ENCODE assay signal across 8 cellular contexts in genomic region chr22:38214248-38215056, GRCh38. TPM values are rescaled to one million over a fixed set of nuclear protein-coding genes. Genes with fewer than 3 reads are reported as not detected.
A peak's percentile ranks its signal among the peaks of the same experiment; 100 is the strongest.
DNase-seq lines count a peak whose midpoint lies in the region; ATAC-seq, FAIRE-seq and TF ChIP-seq lines count a peak whose summit lies in the region.

No MANE protein-coding gene starts in this region.

- peak overlapping the region; percentile 48 for H3K4me2 ChIP-seq in OCI-LY1 (ENCODE audit: low read length)

- ATAC-seq in left cardiac atrium = peak; percentile 53 to 66

- H3K36me3 ChIP-seq in OCI-LY1 (ENCODE audit: insufficient read depth, low read length) = no peaks in the 10 kb centered on the region
- peaks cover 0 to 5% (median 0%) of the 10 kb centered on the region in 4 donors for H3K36me3 ChIP-seq in sigmoid colon

- DNase-seq in GM12891 (ENCODE audit: insufficient read length, low spot score) (peak; percentile 66), left cardiac atrium (peak; percentile 81), sigmoid colon (peak; percentile 83), ureter (ENCODE audit: low spot score) (no peak), NCI-H2107 treated with DMSO at 0.1 percent for 48 hours (lab: John Stamatoyannopoulos, UW; ENCODE audit: unreplicated experiment) (no peak), NCI-H446 treated with DMSO at 0.1 percent for 48 hours (lab: John Stamatoyannopoulos, UW) (no peak)
- peak; percentile 65 for DNase-seq in activated naive CD4-positive, alpha-beta T cell treated with anti-CD3 and anti-CD28 coated beads for 36 hours

- no peak for TF ChIP-seq EP300 in sigmoid colon (IDR thresholded peaks at IDR 0.05)

- no peak overlapping the region for H3K27ac Mint-ChIP-seq in activated naive CD4-positive, alpha-beta T cell treated with anti-CD3 and anti-CD28 coated beads for 36 hours

- peaks cover 6% of the 10 kb centered on the region for H3K4me1 ChIP-seq in OCI-LY1 (ENCODE audit: insufficient read depth, low read length, severe bottlenecking)
- H3K4me1 ChIP-seq in sigmoid colon = peaks cover 0 to 39% (median 35%) of the 10 kb centered on the region in 4 donors

- TF ChIP-seq POLR2A in GM12891 (IDR thresholded peaks at IDR 0.05; ENCODE audit: low read depth, low read length) (no peak), sigmoid colon (IDR thresholded peaks at IDR 0.05) (no peak)

- H3K4me1 Mint-ChIP-seq in activated naive CD4-positive, alpha-beta T cell treated with anti-CD3 and anti-CD28 coated beads for 36 hours (ENCODE audit: low read depth) = peaks cover 25% of the 10 kb centered on the region

- no peaks in the 10 kb centered on the region for H3K79me2 ChIP-seq in OCI-LY1 (ENCODE audit: insufficient read depth, low read length)

- H3K36me3 Mint-ChIP-seq in activated naive CD4-positive, alpha-beta T cell treated with anti-CD3 and anti-CD28 coated beads for 36 hours (ENCODE audit: low read depth) = no peaks in the 10 kb centered on the region

- intact Hi-C loops in activated naive CD4-positive, alpha-beta T cell treated with anti-CD3 and anti-CD28 coated beads for 36 hours (cut with micrococcal nuclease) = no loop called here
- intact Hi-C loops in left cardiac atrium (cut with DNase I) = no loop called here
- intact Hi-C loops in sigmoid colon (cut with DNase I) = loop anchor here (5.0 to 10.0 kb wide), 2 partner anchors 43 to 100 kb away; partner anchors contain the start of gene BAIAP2L2

- peak overlapping the region; percentile 46 for H3K4me3 ChIP-seq in OCI-LY1 (ENCODE audit: low read depth, low read length, poor library complexity, severe bottlenecking)
- H3K4me3 ChIP-seq in sigmoid colon = peak overlapping the region in 3 of 4 donors; percentile 21 to 38 (median 35)

- no peak overlapping the region for H2AFZ ChIP-seq in OCI-LY1 (ENCODE audit: low read length)

- TF ChIP-seq CTCF in OCI-LY1 (IDR thresholded peaks at IDR 0.05; ENCODE audit: low read length) (no peak), sigmoid colon (IDR thresholded peaks at IDR 0.05) (peak in 2 of 4 experiments; percentile 24 to 25)

- H3K27me3 Mint-ChIP-seq in activated naive CD4-positive, alpha-beta T cell treated with anti-CD3 and anti-CD28 coated beads for 36 hours (ENCODE audit: low read depth) = no peaks in the 10 kb centered on the region

- no peak overlapping the region for H3K9ac ChIP-seq in OCI-LY1 (ENCODE audit: low read length)

- WGBS in sigmoid colon, 2 donors = 39 to 43% methylated on average over 85 of the region's 85 CpGs

- no peak overlapping the region for H3K27ac ChIP-seq in OCI-LY1 (ENCODE audit: low read depth, low read length, poor library complexity, severe bottlenecking)
- H3K27ac ChIP-seq in sigmoid colon = peak overlapping the region; percentile 27 to 55 (median 43)

- H3K27me3 ChIP-seq in OCI-LY1 (ENCODE audit: insufficient read depth, low read length) (no peaks in the 10 kb centered on the region; the same call in 1 of the 2 replicates), sigmoid colon (no peaks in the 10 kb centered on the region)

- H4K20me1 ChIP-seq in OCI-LY1 (ENCODE audit: insufficient read depth, low read length) = no peaks in the 10 kb centered on the region

- no peaks in the 10 kb centered on the region for H3K9me3 Mint-ChIP-seq in activated naive CD4-positive, alpha-beta T cell treated with anti-CD3 and anti-CD28 coated beads for 36 hours

- no peaks in the 10 kb centered on the region for H3K9me2 ChIP-seq in OCI-LY1 (ENCODE audit: low read depth, low read length)

- no peaks in the 10 kb centered on the region for H3K9me3 ChIP-seq in OCI-LY1 (ENCODE audit: low read length)
- H3K9me3 ChIP-seq in sigmoid colon = no peaks in the 10 kb centered on the region

- peak overlapping the region; percentile 12 for H3K4me3 Mint-ChIP-seq in activated naive CD4-positive, alpha-beta T cell treated with anti-CD3 and anti-CD28 coated beads for 36 hours

- peak; percentile 87 for FAIRE-seq in GM12891 (lab: Jason Lieb, UNC)

- H3F3A ChIP-seq in OCI-LY1 (ENCODE audit: insufficient read depth, low read length) = no peaks in the 10 kb centered on the region

- CTCF ChIA-PET in activated naive CD4-positive, alpha-beta T cell treated with anti-CD3 and anti-CD28 coated beads for 36 hours (lab: Charles Lee) = interaction anchor here (0.7 to 1.4 kb wide), 2 partner anchors 31 to 100 kb away, joined by 3 read pairs; no protein-coding TSS in a partner anchor

TF ChIP-seq in GM12891, 5 proteins besides CTCF, POLR2A, EP300 and RAD21:
- no peak for TF ChIP-seq TAF1 (IDR thresholded peaks at IDR 0.05; ENCODE audit: low read depth, low read length)
- TF ChIP-seq SPI1 (IDR thresholded peaks at IDR 0.05; ENCODE audit: low read depth, low read length) = no peak
- no peak for TF ChIP-seq PAX5 (IDR thresholded peaks at IDR 0.05; ENCODE audit: insufficient read depth, low read length, severe bottlenecking)
- no peak for TF ChIP-seq POU2F2 (IDR thresholded peaks at IDR 0.05; ENCODE audit: low read depth, low read length)
- TF ChIP-seq POLR2AphosphoS5 (IDR thresholded peaks at IDR 0.05; ENCODE audit: low read depth, low read length) = no peak

RNA-seq across cellular contexts. Expression of gene MAFF, which starts 12.7 kb away (rescaled TPM):
- polyA plus RNA-seq in GM12891 (2012; ENCODE audit: low read depth, missing spikeins) = 2.6 TPM
- 1 to 10 TPM; 2.7 to 2.8 TPM for total RNA-seq in activated naive CD4-positive, alpha-beta T cell treated with anti-CD3 and anti-CD28 coated beads for 36 hours
- total RNA-seq in left cardiac atrium = 10 to 100 TPM in 1 of 2 donors, 1 to 10 TPM in 1; 9.4 to 27.8 TPM
- total RNA-seq in sigmoid colon = 100 to 1,000 TPM in 1 of 4 donors, 10 to 100 TPM in 3; 15.3 to 104 (median 26.1) TPM
- 10 to 100 TPM; 18.5 to 41.4 (median 35.4) TPM for polyA plus RNA-seq in sigmoid colon
- total RNA-seq in ureter = 27.0 TPM

RNA-seq across cellular contexts. Expression of gene PLA2G6, which starts 32.8 kb away (rescaled TPM):
- 19.4 TPM for polyA plus RNA-seq in GM12891 (2012; ENCODE audit: low read depth, missing spikeins)
- 10 to 100 TPM; 80.2 to 85.3 TPM for total RNA-seq in activated naive CD4-positive, alpha-beta T cell treated with anti-CD3 and anti-CD28 coated beads for 36 hours
- total RNA-seq in left cardiac atrium (10 to 100 TPM; 14.3 to 21.1 TPM), sigmoid colon (10 to 100 TPM; 10.7 to 36.2 (median 26.5) TPM), ureter (56.4 TPM)
- 10 to 100 TPM in 1 of 3 donors, 1 to 10 TPM in 2; 6.6 to 21.1 (median 8.6) TPM for polyA plus RNA-seq in sigmoid colon

RNA-seq across cellular contexts. Expression of gene TMEM184B, which starts 58.4 kb away (rescaled TPM):
- polyA plus RNA-seq in GM12891 (2012; ENCODE audit: low read depth, missing spikeins) = 5.5 TPM
- total RNA-seq in activated naive CD4-positive, alpha-beta T cell treated with anti-CD3 and anti-CD28 coated beads for 36 hours = 10 to 100 TPM; 15.0 to 15.3 TPM
- total RNA-seq in left cardiac atrium (10 to 100 TPM; 47.2 to 60.3 TPM), sigmoid colon (10 to 100 TPM; 42.6 to 96.4 (median 68.1) TPM), ureter (77.7 TPM)
- 10 to 100 TPM in 1 of 3 donors, 1 to 10 TPM in 2; 7.2 to 34.3 (median 8.1) TPM for polyA plus RNA-seq in sigmoid colon

Comparison
In these comparisons a context has a peak if more than half of its experiments do, and no peak if none do; other contexts are left out.
1. DNase-seq: peak in GM12891 (single experiment), activated naive CD4-positive, alpha-beta T cell treated with anti-CD3 and anti-CD28 coated beads for 36 hours (single experiment), left cardiac atrium (single experiment) and sigmoid colon (single experiment); none in ureter (single experiment), NCI-H2107 treated with DMSO at 0.1 percent for 48 hours (single experiment) and NCI-H446 treated with DMSO at 0.1 percent for 48 hours (single experiment).